14 cellular contexts compared by ENCODE assay signal in the genomic region with DNA sequence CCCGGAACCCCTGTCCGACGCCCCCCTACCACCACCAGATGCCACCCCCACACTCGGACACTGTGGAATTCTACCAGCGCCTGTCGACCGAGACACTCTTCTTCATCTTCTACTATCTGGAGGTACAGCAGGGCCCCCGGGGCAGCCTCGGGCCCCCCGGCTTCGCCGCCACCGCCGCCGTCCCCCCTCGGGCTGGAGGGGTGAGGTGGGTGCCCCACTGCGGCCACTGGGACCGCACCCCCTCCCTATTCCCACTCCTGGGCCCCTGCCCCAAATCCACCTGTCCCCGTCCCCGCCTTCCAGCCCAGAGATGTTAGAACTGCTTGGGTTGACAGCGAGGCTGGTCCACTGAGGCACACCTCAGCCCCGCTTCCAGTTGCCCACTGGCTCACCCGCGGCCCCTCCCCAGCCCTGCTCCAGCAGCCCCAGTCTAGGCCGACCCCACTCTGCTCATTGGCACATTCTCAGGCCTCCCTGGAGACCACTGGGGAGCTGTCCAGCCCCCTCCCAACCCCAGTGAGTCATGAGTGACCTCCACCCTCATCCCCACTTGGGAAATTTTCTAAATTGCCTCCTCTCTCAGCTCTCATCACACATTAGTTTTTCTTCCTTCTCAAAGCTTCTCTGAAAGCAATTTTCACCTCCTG. TPM values are rescaled to one million over a fixed set of nuclear protein-coding genes. Genes with fewer than 3 reads are reported as not detected.
DNase-seq lines count a peak whose midpoint lies in the region; ATAC-seq and TF ChIP-seq lines count a peak whose summit lies in the region.
"Had no signal": no experiment of that assay in that cellular context is flagged by ENCODE, and none has a peak within 500 bp of the region (broad histone marks: within the 10 kb centered on the region; RNA-seq: fewer than 3 reads in every experiment).

No MANE protein-coding gene starts in this region.

- TF ChIP-seq POLR2A in esophagus muscularis mucosa (IDR thresholded peaks at IDR 0.05; ENCODE audit: low read depth), result no peak

- peak; percentile 22 for ATAC-seq in sciatic nerve
- ATAC-seq: esophagus mucosa had no signal

- no peak for DNase-seq in activated naive CD8-positive, alpha-beta T cell treated with anti-CD3 and anti-CD28 coated beads for 36 hours
- DNase-seq in esophagus muscularis mucosa (ENCODE audit: extremely low spot score) (no peak), sciatic nerve (ENCODE audit: low spot score) (no peak), NCI-H2196 (lab: John Stamatoyannopoulos, UW; ENCODE audit: unreplicated experiment) (no peak), medulla oblongata (ENCODE audit: extremely low spot score) (no peak)
- DNase-seq: activated naive CD4-positive, alpha-beta T cell treated with anti-CD3 and anti-CD28 coated beads, Interleukin-2, amount 10 ng/mL, durations not matched to agents 7 days and 5 days; DMS 273 treated with DMSO at 0.1 percent for 48 hours; NCI-H1436; NCI-H524; stimulated activated CD4-positive, alpha-beta T cell treated with anti-CD3 and anti-CD28 coated beads, Interleukin-2, amount 100 ng/mL, for 24 hours had no signal

- TF ChIP-seq EP300 in esophagus muscularis mucosa (IDR thresholded peaks at IDR 0.05), result no peak

- H3K4me1 Mint-ChIP-seq in activated naive CD8-positive, alpha-beta T cell (ENCODE audit: low read depth), result peaks cover 39% of the 10 kb centered on the region
- peaks cover 20% of the 10 kb centered on the region for H3K4me1 Mint-ChIP-seq in activated naive CD8-positive, alpha-beta T cell treated with anti-CD3 and anti-CD28 coated beads for 36 hours

- H3K4me3 Mint-ChIP-seq in activated naive CD8-positive, alpha-beta T cell, result no peak overlapping the region
- H3K4me3 Mint-ChIP-seq in activated naive CD8-positive, alpha-beta T cell treated with anti-CD3 and anti-CD28 coated beads for 36 hours, result no peak overlapping the region
- H3K4me3 Mint-ChIP-seq: activated naive CD4-positive, alpha-beta T cell treated with anti-CD3 and anti-CD28 coated beads, Interleukin-2, amount 10 ng/mL, durations not matched to agents 7 days and 5 days; memory B cell had no signal

- no peaks in the 10 kb centered on the region for H3K9me3 Mint-ChIP-seq in activated naive CD8-positive, alpha-beta T cell (ENCODE audit: low read depth)
- H3K9me3 Mint-ChIP-seq in activated naive CD8-positive, alpha-beta T cell treated with anti-CD3 and anti-CD28 coated beads for 36 hours, result no peaks in the 10 kb centered on the region
- H3K9me3 Mint-ChIP-seq: activated naive CD4-positive, alpha-beta T cell treated with anti-CD3 and anti-CD28 coated beads, Interleukin-2, amount 10 ng/mL, durations not matched to agents 7 days and 5 days; memory B cell had no signal

- no peaks in the 10 kb centered on the region for H3K27me3 Mint-ChIP-seq in activated naive CD8-positive, alpha-beta T cell
- no peaks in the 10 kb centered on the region for H3K27me3 Mint-ChIP-seq in activated naive CD8-positive, alpha-beta T cell treated with anti-CD3 and anti-CD28 coated beads for 36 hours
- H3K27me3 Mint-ChIP-seq: activated naive CD4-positive, alpha-beta T cell treated with anti-CD3 and anti-CD28 coated beads, Interleukin-2, amount 10 ng/mL, durations not matched to agents 7 days and 5 days; memory B cell had no signal

- H3K27me3 ChIP-seq in esophagus muscularis mucosa, result no peaks in the 10 kb centered on the region

- peak overlapping the region; percentile 25 to 52 (median 44) for H3K27ac ChIP-seq in esophagus muscularis mucosa (replicated peaks in 1 of 4)

- no peak for TF ChIP-seq CTCF in esophagus muscularis mucosa (IDR thresholded peaks at IDR 0.05)

- peaks cover 5 to 26% (median 20%) of the 10 kb centered on the region in 4 donors for H3K4me1 ChIP-seq in esophagus muscularis mucosa

- no peak overlapping the region for H3K4me3 ChIP-seq in esophagus muscularis mucosa

- peak overlapping the region; percentile 47 for H3K27ac Mint-ChIP-seq in activated naive CD8-positive, alpha-beta T cell
- no peak overlapping the region for H3K27ac Mint-ChIP-seq in activated naive CD8-positive, alpha-beta T cell treated with anti-CD3 and anti-CD28 coated beads for 36 hours
- H3K27ac Mint-ChIP-seq: memory B cell had no signal

- peaks cover 7% of the 10 kb centered on the region for H3K36me3 Mint-ChIP-seq in activated naive CD8-positive, alpha-beta T cell
- H3K36me3 Mint-ChIP-seq in activated naive CD8-positive, alpha-beta T cell treated with anti-CD3 and anti-CD28 coated beads for 36 hours, result peaks cover 36% of the 10 kb centered on the region

- H3K36me3 ChIP-seq in esophagus muscularis mucosa, result peaks cover 91 to 100% (median 100%) of the 10 kb centered on the region in 4 donors

- intact Hi-C loops in esophagus muscularis mucosa (cut with DNase I) (no loop called here), sciatic nerve (cut with DNase I) (no loop called here)

- H3K9me3 ChIP-seq in esophagus muscularis mucosa, result no peaks in the 10 kb centered on the region

- WGBS in esophagus muscularis mucosa, result 83% methylated on average over 25 of the region's 25 CpGs

RNA-seq across cellular contexts. Expression of a gene that starts 6.5 kb away (rescaled TPM):
- total RNA-seq in activated naive CD8-positive, alpha-beta T cell treated with anti-CD3 and anti-CD28 coated beads for 36 hours, result 1 to 10 TPM; 3.2 to 4.1 TPM
- total RNA-seq in esophagus muscularis mucosa (10 to 100 TPM in 3 of 4 donors, 1 to 10 TPM in 1; 10.0 to 12.7 (median 11.5) TPM), sciatic nerve (6.3 TPM)

RNA-seq across cellular contexts. Expression of a gene that starts 15.4 kb away (rescaled TPM):
- total RNA-seq in activated naive CD8-positive, alpha-beta T cell treated with anti-CD3 and anti-CD28 coated beads for 36 hours, result 10 to 100 TPM; 59.0 to 62.1 TPM
- 10 to 100 TPM; 15.1 to 25.3 (median 21.1) TPM for total RNA-seq in esophagus muscularis mucosa
- 38.1 TPM for total RNA-seq in sciatic nerve

RNA-seq across cellular contexts. Expression of a gene that starts 20.0 kb away (rescaled TPM):
- total RNA-seq in activated naive CD8-positive, alpha-beta T cell treated with anti-CD3 and anti-CD28 coated beads for 36 hours, result not detected
- under 1 TPM in 3 of 4 donors, not detected in 1; 0.26 to 0.98 (median 0.33) TPM for total RNA-seq in esophagus muscularis mucosa
- 2.9 TPM for total RNA-seq in sciatic nerve
- total RNA-seq: RPMI7951 had no signal

RNA-seq across cellular contexts. Expression of a gene that starts 36.4 kb away (rescaled TPM):
- 10 to 100 TPM; 57.0 to 57.1 TPM for total RNA-seq in activated naive CD8-positive, alpha-beta T cell treated with anti-CD3 and anti-CD28 coated beads for 36 hours
- total RNA-seq in esophagus muscularis mucosa, result 10 to 100 TPM; 40.3 to 83.2 (median 59.4) TPM
- total RNA-seq in sciatic nerve, result 56.0 TPM

RNA-seq across cellular contexts. Expression of a gene that starts 37.4 kb away (rescaled TPM):
- 100 to 1,000 TPM; 120 to 124 TPM for total RNA-seq in activated naive CD8-positive, alpha-beta T cell treated with anti-CD3 and anti-CD28 coated beads for 36 hours
- total RNA-seq in esophagus muscularis mucosa (10 to 100 TPM; 44.9 to 64.3 (median 56.0) TPM), sciatic nerve (47.2 TPM)
